ENCODE assay signal across 11 cellular contexts in genomic region chr16:66521227-66521626, GRCh38. TPM values are rescaled to one million over a fixed set of nuclear protein-coding genes. Genes with fewer than 3 reads are reported as not detected.
A peak's percentile ranks its signal among the peaks of the same experiment; 100 is the strongest.
DNase-seq lines count a peak whose midpoint lies in the region; ATAC-seq, FAIRE-seq and TF ChIP-seq lines count a peak whose summit lies in the region.
"Had no signal": no experiment of that assay in that cellular context is flagged by ENCODE, and none has a peak within 500 bp of the region (broad histone marks: within the 10 kb centered on the region; RNA-seq: fewer than 3 reads in every experiment).

No MANE protein-coding gene starts in this region.

- H3K36me3 ChIP-seq in DOHH2 (ENCODE audit: control insufficient read depth, low read length) (no peaks in the 10 kb centered on the region), endothelial cell of umbilical vein (ENCODE audit: control insufficient read depth in 2 of 2, extremely low read depth in 1 of 2, insufficient read depth in 2 of 2, low read length in 2 of 2) (no peaks in the 10 kb centered on the region), small intestine (ENCODE audit: control insufficient read depth in 2 of 2, insufficient read depth in 2 of 2, low read length in 2 of 2) (peaks cover 0 to 2% of the 10 kb centered on the region in 2 donors), MG63 (no peaks in the 10 kb centered on the region)
- H3K36me3 ChIP-seq: cardiac muscle cell had no signal

- ATAC-seq in T-helper 17 cell = no peak
- no peak for ATAC-seq in HG02571 (IDR thresholded peaks at IDR 0.05; ENCODE audit: unreplicated experiment)

- TF ChIP-seq CTCF in DOHH2 (IDR thresholded peaks at IDR 0.05; ENCODE audit: low read depth, low read length, poor library complexity, severe bottlenecking) (no peak), endothelial cell of umbilical vein (IDR thresholded peaks at IDR 0.05; ENCODE audit: extremely low read depth in 1 of 2, insufficient read depth in 1 of 2, low read depth in 1 of 2, low read length in 2 of 2) (no peak)

- TF ChIP-seq POLR2A in endothelial cell of umbilical vein (IDR thresholded peaks at IDR 0.05; ENCODE audit: low read depth, low read length) = no peak

- peak overlapping the region; percentile 88 for H3K4me3 Mint-ChIP-seq in T-helper 17 cell

- H3K27ac Mint-ChIP-seq in T-helper 17 cell = peak overlapping the region; percentile 96

- peaks cover 25% of the 10 kb centered on the region for H3F3A ChIP-seq in DOHH2 (ENCODE audit: control insufficient read depth, insufficient read depth)

- peak overlapping the region; percentile 30 for H3K4me2 ChIP-seq in DOHH2 (ENCODE audit: low read length)
- H3K4me2 ChIP-seq in endothelial cell of umbilical vein (ENCODE audit: insufficient read depth, low read length) = peak overlapping the region; percentile 56

- H3K4me3 ChIP-seq in DOHH2 (ENCODE audit: low read length) (no peak overlapping the region), endothelial cell of umbilical vein (replicated peaks in 1 of 3; ENCODE audit: insufficient read depth in 1 of 3, low read depth in 1 of 3, low read length in 3 of 3) (no peak overlapping the region), small intestine (ENCODE audit: low read depth in 1 of 2, low read length in 2 of 2) (no peak overlapping the region), MG63 (no peak overlapping the region)
- H3K4me3 ChIP-seq: cardiac muscle cell had no signal

- no peaks in the 10 kb centered on the region for H4K20me1 ChIP-seq in DOHH2 (ENCODE audit: control insufficient read depth, insufficient read depth, low read depth, low read length)
- H4K20me1 ChIP-seq in endothelial cell of umbilical vein (replicated peaks; ENCODE audit: control insufficient read depth, extremely low read depth, insufficient read depth, low read length) = no peaks in the 10 kb centered on the region

- H3K9me2 ChIP-seq in DOHH2 (replicated peaks; ENCODE audit: control insufficient read depth, low read length) = no peaks in the 10 kb centered on the region

- H3K27me3 Mint-ChIP-seq in T-helper 17 cell = no peaks in the 10 kb centered on the region

- FAIRE-seq in endothelial cell of umbilical vein (lab: Jason Lieb, UNC) (no peak), small intestine (lab: Jason Lieb, UNC) (no peak)

- no peak overlapping the region for H2AFZ ChIP-seq in endothelial cell of umbilical vein (ENCODE audit: low read depth, low read length)

- no TSS peak for BruUV-seq in endothelial cell of umbilical vein (replicated peaks; lab: Mats Ljungman, UMichigan)

- no peaks in the 10 kb centered on the region for H3K79me2 ChIP-seq in DOHH2 (ENCODE audit: control insufficient read depth, low read length)
- H3K79me2 ChIP-seq in endothelial cell of umbilical vein (ENCODE audit: control insufficient read depth, insufficient read depth, low read length) = no peaks in the 10 kb centered on the region

- WGBS in small intestine, 3 donors = 84 to 92% (median 87%) methylated on average over 5 of the region's 5 CpGs

- H3K9me3 ChIP-seq in DOHH2 (ENCODE audit: control insufficient read depth, insufficient read depth, low read length) = no peaks in the 10 kb centered on the region
- no peaks in the 10 kb centered on the region for H3K9me3 ChIP-seq in T-helper 17 cell (ENCODE audit: control insufficient read depth, low read length, poor library complexity, severe bottlenecking)
- no peaks in the 10 kb centered on the region for H3K9me3 ChIP-seq in endothelial cell of umbilical vein (replicated peaks; ENCODE audit: control insufficient read depth, insufficient read depth, low read length)
- H3K9me3 ChIP-seq in small intestine (ENCODE audit: control insufficient read depth, low read depth) = no peaks in the 10 kb centered on the region
- no peaks in the 10 kb centered on the region for H3K9me3 ChIP-seq in MG63

- H3K27me3 ChIP-seq in DOHH2 (ENCODE audit: control insufficient read depth, low read length) (peaks cover 22% of the 10 kb centered on the region), endothelial cell of umbilical vein (ENCODE audit: control insufficient read depth in 2 of 2, insufficient read depth in 2 of 2, low read length in 2 of 2) (no peaks in the 10 kb centered on the region), small intestine (ENCODE audit: control insufficient read depth in 2 of 2, insufficient read depth in 2 of 2, low read length in 2 of 2) (no peaks in the 10 kb centered on the region), MG63 (no peaks in the 10 kb centered on the region)
- H3K27me3 ChIP-seq: cardiac muscle cell had no signal

- POLR2A ChIA-PET in endothelial cell of umbilical vein (lab: Charles Lee) = no interaction called here

- H3K9ac ChIP-seq in endothelial cell of umbilical vein (replicated peaks; ENCODE audit: extremely low read depth, insufficient read depth, low read length) = no peak overlapping the region

- H3K27ac ChIP-seq in DOHH2 (ENCODE audit: low read depth, low read length) (no peak overlapping the region), endothelial cell of umbilical vein (ENCODE audit: insufficient read depth, low read depth, low read length) (peak overlapping the region; percentile 62), small intestine (ENCODE audit: low read depth in 1 of 2, low read length in 1 of 2) (peak overlapping the region; percentile 56 to 68)
- H3K27ac ChIP-seq: cardiac muscle cell had no signal

- dilution Hi-C loops in endothelial cell of umbilical vein (cut with MboI; ENCODE audit: extremely low pct_ligation_motif_present, low sequenced_read_pairs) = no loop called here

- H3K9me1 ChIP-seq in endothelial cell of umbilical vein (replicated peaks; ENCODE audit: control insufficient read depth, extremely low read depth, insufficient read depth, low read length) = no peaks in the 10 kb centered on the region

- CTCF ChIA-PET in endothelial cell of umbilical vein (lab: Charles Lee) = interaction anchor here (0.8 to 2.3 kb wide), 11 partner anchors 10 to 114 kb away, joined by 3 to 10 read pairs (median 6); partner anchors contain the start of genes CKLF and CMTM3

- H3K36me3 Mint-ChIP-seq in T-helper 17 cell (ENCODE audit: low read depth) = no peaks in the 10 kb centered on the region

- peaks cover 74% of the 10 kb centered on the region for H3K4me1 Mint-ChIP-seq in T-helper 17 cell

- DNase-seq in T-helper 17 cell = no peak
- no peak for DNase-seq in endothelial cell of umbilical vein (ENCODE audit: low read depth, low spot score)
- DNase-seq in small intestine = no peak
- DNase-seq in MG63 = no peak
- no peak for DNase-seq in stimulated activated CD4-positive, alpha-beta T cell treated with anti-CD3 and anti-CD28 coated beads, Interleukin-4, amount 100 ng/mL, for 24 hours
- DNase-seq in effector CD4-positive, alpha-beta T cell = no peak
- DNase-seq: HCEC 1CT, NCI-H1436 had no signal

- peaks cover 84% of the 10 kb centered on the region for H3K4me1 ChIP-seq in DOHH2 (ENCODE audit: control insufficient read depth, low read length)
- peaks cover 78% of the 10 kb centered on the region for H3K4me1 ChIP-seq in endothelial cell of umbilical vein (ENCODE audit: control insufficient read depth, extremely low read depth, insufficient read depth, low read length)
- peaks cover 0 to 16% of the 10 kb centered on the region in 2 donors for H3K4me1 ChIP-seq in small intestine (ENCODE audit: control insufficient read depth in 2 of 2, insufficient read depth in 1 of 2, low read depth in 1 of 2, low read length in 1 of 2)

- intact Hi-C loops in endothelial cell of umbilical vein (cut with micrococcal nuclease) = no loop called here

RNA-seq across cellular contexts. Expression of gene TK2, which starts 28.7 kb away (rescaled TPM):
- total RNA-seq in T-helper 17 cell = 1 to 10 TPM; 7.1 to 9.4 TPM
- 23.4 and 25.2 TPM in 2 replicates for total RNA-seq in endothelial cell of umbilical vein
- polyA plus RNA-seq in endothelial cell of umbilical vein = 12.1 and 12.2 TPM in 2 replicates
- 15.2 and 16.6 TPM in 2 replicates for polyA plus RNA-seq in endothelial cell of umbilical vein (2011; cell fraction: cytosol; rRNA removed)
- 25.4 and 27.0 TPM in 2 replicates for polyA plus RNA-seq in endothelial cell of umbilical vein (2011; cell fraction: nucleus; rRNA removed)
- polyA plus RNA-seq in endothelial cell of umbilical vein (2012) = 19.2 and 20.4 TPM in 2 replicates
- polyA minus RNA-seq in endothelial cell of umbilical vein = 31.5 and 50.2 TPM in 2 replicates
- 14.0 TPM for polyA minus RNA-seq in endothelial cell of umbilical vein (2011; cell fraction: cytosol; rRNA and poly(A)+ RNA removed)
- polyA minus RNA-seq in endothelial cell of umbilical vein (2011; cell fraction: nucleus; rRNA and poly(A)+ RNA removed) = 10.6 and 12.2 TPM in 2 replicates
- 10 to 100 TPM in 2 of 3 donors, 1 to 10 TPM in 1; 9.2 to 14.1 (median 11.2) TPM for polyA plus RNA-seq in small intestine
- total RNA-seq in MG63 (2014; rRNA removed; shearing (Covaris generic); ENCODE audit: low replicate concordance) = 19.6 and 20.4 TPM in 2 replicates

RNA-seq across cellular contexts. Expression of gene CKLF, which starts 31.1 kb away (rescaled TPM):
- total RNA-seq in T-helper 17 cell (10 to 100 TPM; 41.6 to 42.5 TPM), endothelial cell of umbilical vein (80.0 and 93.4 TPM in 2 replicates)
- polyA plus RNA-seq in endothelial cell of umbilical vein (197 and 209 TPM in 2 replicates), small intestine (10 to 100 TPM; 26.8 to 55.1 (median 44.0) TPM)
- polyA plus RNA-seq in endothelial cell of umbilical vein (2011; cell fraction: cytosol; rRNA removed) = 174 and 175 TPM in 2 replicates
- polyA plus RNA-seq in endothelial cell of umbilical vein (2011; cell fraction: nucleus; rRNA removed) = 54.0 and 61.7 TPM in 2 replicates
- 85.6 and 95.1 TPM in 2 replicates for polyA plus RNA-seq in endothelial cell of umbilical vein (2012)
- 49.7 and 62.3 TPM in 2 replicates for polyA minus RNA-seq in endothelial cell of umbilical vein
- 38.7 TPM for polyA minus RNA-seq in endothelial cell of umbilical vein (2011; cell fraction: cytosol; rRNA and poly(A)+ RNA removed)
- polyA minus RNA-seq in endothelial cell of umbilical vein (2011; cell fraction: nucleus; rRNA and poly(A)+ RNA removed) = 9.4 and 9.9 TPM in 2 replicates
- 37.2 and 46.1 TPM in 2 replicates for total RNA-seq in MG63 (2014; rRNA removed; shearing (Covaris generic); ENCODE audit: low replicate concordance)

RNA-seq across cellular contexts. Expression of gene CMTM1, which starts 45.0 kb away (rescaled TPM):
- total RNA-seq in T-helper 17 cell (1 to 10 TPM; 3.3 to 3.6 TPM), endothelial cell of umbilical vein (9.3 and 12.3 TPM in 2 replicates)
- polyA plus RNA-seq in endothelial cell of umbilical vein (3.0 and 3.8 TPM in 2 replicates), small intestine (under 1 TPM in 1 of 3 donors, not detected in 2; 0.36 TPM)
- 1.9 and 2.5 TPM in 2 replicates for polyA plus RNA-seq in endothelial cell of umbilical vein (2011; cell fraction: cytosol; rRNA removed)
- polyA plus RNA-seq in endothelial cell of umbilical vein (2011; cell fraction: nucleus; rRNA removed) = 1.8 and 2.4 TPM in 2 replicates
- 2.9 and 5.1 TPM in 2 replicates for polyA plus RNA-seq in endothelial cell of umbilical vein (2012)
- 3.8 and 4.5 TPM in 2 replicates for polyA minus RNA-seq in endothelial cell of umbilical vein
- 4.8 TPM for polyA minus RNA-seq in endothelial cell of umbilical vein (2011; cell fraction: cytosol; rRNA and poly(A)+ RNA removed)
- polyA minus RNA-seq in endothelial cell of umbilical vein (2011; cell fraction: nucleus; rRNA and poly(A)+ RNA removed) = 1.2 and 1.9 TPM in 2 replicates
- 4.1 TPM in 1 of 2 replicates, not detected in the other for total RNA-seq in MG63 (2014; rRNA removed; shearing (Covaris generic); ENCODE audit: low replicate concordance)

RNA-seq across cellular contexts. Expression of gene CMTM2, which starts 58.0 kb away (rescaled TPM):
- total RNA-seq in T-helper 17 cell = under 1 TPM in 1 of 2 donors, not detected in 1; 0.70 TPM
- total RNA-seq in endothelial cell of umbilical vein = not detected in 2 replicates
- not detected in 2 replicates for polyA plus RNA-seq in endothelial cell of umbilical vein
- not detected in 2 replicates for polyA plus RNA-seq in endothelial cell of umbilical vein (2011; cell fraction: cytosol; rRNA removed)
- 0.20 TPM in 1 of 2 replicates, not detected in the other for polyA plus RNA-seq in endothelial cell of umbilical vein (2011; cell fraction: nucleus; rRNA removed)
- not detected in 2 replicates for polyA plus RNA-seq in endothelial cell of umbilical vein (2012)
- polyA minus RNA-seq in endothelial cell of umbilical vein = 1.6 TPM in 1 of 2 replicates, not detected in the other
- polyA minus RNA-seq in endothelial cell of umbilical vein (2011; cell fraction: cytosol; rRNA and poly(A)+ RNA removed) = not detected
- polyA minus RNA-seq in endothelial cell of umbilical vein (2011; cell fraction: nucleus; rRNA and poly(A)+ RNA removed) = not detected in 2 replicates
- under 1 TPM in 1 of 3 donors, not detected in 2; 0.07 TPM for polyA plus RNA-seq in small intestine
- not detected in 2 replicates for total RNA-seq in MG63 (2014; rRNA removed; shearing (Covaris generic); ENCODE audit: low replicate concordance)
- total RNA-seq: cardiac muscle cell had no signal
